Comparison of ENCODE assay signal across 8 cellular contexts in genomic region chr11:74989269-74989655, GRCh38. TPM values are rescaled to one million over a fixed set of nuclear protein-coding genes. Genes with fewer than 3 reads are reported as not detected.
DNase-seq lines count a peak whose midpoint lies in the region; ATAC-seq, FAIRE-seq and TF ChIP-seq lines count a peak whose summit lies in the region.

No MANE protein-coding gene starts in this region.

- ATAC-seq in CD4-positive, CD25-positive, alpha-beta regulatory T cell (ENCODE audit: low read depth in 2 of 2) = no peak
- ATAC-seq in GM21717 (IDR thresholded peaks at IDR 0.05; ENCODE audit: unreplicated experiment) = peak; percentile 13
- ATAC-seq in pancreas = peak; percentile 3 to 21 (median 8)
- ATAC-seq in HG03521 (IDR thresholded peaks at IDR 0.05; ENCODE audit: unreplicated experiment) = no peak

- TF ChIP-seq CTCF in pancreas (IDR thresholded peaks at IDR 0.05) = no peak

- no peaks in the 10 kb centered on the region for H3K9me3 Mint-ChIP-seq in CD4-positive, CD25-positive, alpha-beta regulatory T cell

- peak overlapping the region; percentile 75 for H3K27ac ChIP-seq in CD4-positive, CD25-positive, alpha-beta regulatory T cell (ENCODE audit: insufficient read depth, low read length, poor library complexity, severe bottlenecking)
- H3K27ac ChIP-seq in esophagus (ENCODE audit: low read depth in 2 of 2, low read length in 1 of 2) (peak overlapping the region in 1 of 2 donors; percentile 72), pancreas (peak overlapping the region; percentile 56 to 77 (median 64))

- DNase-seq in CD4-positive, CD25-positive, alpha-beta regulatory T cell = no peak
- DNase-seq in RPMI7951 (ENCODE audit: low read depth) (peak; percentile 18), pancreas (no peak), GDM1 (lab: John Stamatoyannopoulos, UW) (no peak), pons (ENCODE audit: low spot score) (no peak)

- peak overlapping the region; percentile 95 to 96 (median 95) for H3K27ac Mint-ChIP-seq in CD4-positive, CD25-positive, alpha-beta regulatory T cell

- peak overlapping the region; percentile 94 to 97 (median 95) for H3K4me3 Mint-ChIP-seq in CD4-positive, CD25-positive, alpha-beta regulatory T cell

- H3K4me3 ChIP-seq in CD4-positive, CD25-positive, alpha-beta regulatory T cell (ENCODE audit: low read depth, low read length) = peak overlapping the region; percentile 93
- peak overlapping the region; percentile 63 to 83 for H3K4me3 ChIP-seq in esophagus (ENCODE audit: low read depth in 1 of 2, low read length in 2 of 2)
- H3K4me3 ChIP-seq in pancreas = peak overlapping the region; percentile 60 to 67 (median 64)

- H3K27me3 Mint-ChIP-seq in CD4-positive, CD25-positive, alpha-beta regulatory T cell = no peaks in the 10 kb centered on the region

- peaks cover 25% of the 10 kb centered on the region for H3K4me1 ChIP-seq in CD4-positive, CD25-positive, alpha-beta regulatory T cell (ENCODE audit: control insufficient read depth, insufficient read depth, low read length, poor library complexity, severe bottlenecking)
- H3K4me1 ChIP-seq in esophagus (ENCODE audit: control insufficient read depth in 2 of 2, insufficient read depth in 2 of 2, low read length in 1 of 2) = peaks cover 0 to 2% of the 10 kb centered on the region in 2 donors
- peaks cover 0 to 8% (median 5%) of the 10 kb centered on the region in 3 donors for H3K4me1 ChIP-seq in pancreas

- no peaks in the 10 kb centered on the region for H3K9me3 ChIP-seq in CD4-positive, CD25-positive, alpha-beta regulatory T cell (ENCODE audit: control insufficient read depth in 2 of 2, low read length in 2 of 2)
- H3K9me3 ChIP-seq in esophagus (ENCODE audit: control insufficient read depth in 2 of 2, insufficient read depth in 1 of 2, low read depth in 1 of 2, low read length in 1 of 2) (no peaks in the 10 kb centered on the region), pancreas (no peaks in the 10 kb centered on the region)

- H3K36me3 Mint-ChIP-seq in CD4-positive, CD25-positive, alpha-beta regulatory T cell = peaks cover 6% of the 10 kb centered on the region

- H3K4me1 Mint-ChIP-seq in CD4-positive, CD25-positive, alpha-beta regulatory T cell = peaks cover 19 to 34% (median 25%) of the 10 kb centered on the region in 4 donors

- no peak for FAIRE-seq in pancreas (lab: Jason Lieb, UNC)

- 4 to 5% methylated on average over 8 of the region's 8 CpGs for WGBS in esophagus, 2 donors
- 1 to 3% methylated on average over 8 of the region's 8 CpGs for WGBS in pancreas, 2 donors

- H3K36me3 ChIP-seq in CD4-positive, CD25-positive, alpha-beta regulatory T cell (ENCODE audit: control insufficient read depth, insufficient read depth, low read length) = peaks cover under 1% of the 10 kb centered on the region
- H3K36me3 ChIP-seq in esophagus (ENCODE audit: control insufficient read depth in 2 of 2, insufficient read depth in 2 of 2, low read length in 1 of 2) (peaks cover 0 to under 1% of the 10 kb centered on the region in 2 donors), pancreas (no peaks in the 10 kb centered on the region)

- intact Hi-C loops in pancreas (cut with DNase I) = no loop called here

- no peaks in the 10 kb centered on the region for H3K27me3 ChIP-seq in CD4-positive, CD25-positive, alpha-beta regulatory T cell (ENCODE audit: control insufficient read depth, insufficient read depth, low read length)
- H3K27me3 ChIP-seq in esophagus (ENCODE audit: control insufficient read depth in 1 of 2, insufficient read depth in 2 of 2, low read length in 2 of 2) (no peaks in the 10 kb centered on the region), pancreas (no peaks in the 10 kb centered on the region)

RNA-seq across cellular contexts. Expression of gene NEU3, which starts 0.5 kb away (rescaled TPM):
- total RNA-seq in CD4-positive, CD25-positive, alpha-beta regulatory T cell = 10.8 TPM
- polyA plus RNA-seq in CD4-positive, CD25-positive, alpha-beta regulatory T cell = 1 to 10 TPM; 1.4 to 2.2 (median 1.9) TPM
- 5.5 and 5.9 TPM in 2 replicates for total RNA-seq in RPMI7951 (2014; rRNA removed; shearing (Covaris generic))
- polyA plus RNA-seq in esophagus = 1 to 10 TPM; 1.2 to 1.5 TPM
- total RNA-seq in pancreas = 1 to 10 TPM; 3.1 to 7.2 (median 4.0) TPM
- 1 to 10 TPM; 3.8 to 6.2 TPM for polyA plus RNA-seq in pancreas

RNA-seq across cellular contexts. Expression of gene SPCS2, which starts 40.2 kb away (rescaled TPM):
- 73.2 TPM for total RNA-seq in CD4-positive, CD25-positive, alpha-beta regulatory T cell
- polyA plus RNA-seq in CD4-positive, CD25-positive, alpha-beta regulatory T cell = 100 to 1,000 TPM; 166 to 266 (median 195) TPM
- 32.6 and 34.7 TPM in 2 replicates for total RNA-seq in RPMI7951 (2014; rRNA removed; shearing (Covaris generic))
- polyA plus RNA-seq in esophagus (10 to 100 TPM; 86.6 to 95.2 TPM), pancreas (100 to 1,000 TPM in 1 of 2 donors, 10 to 100 TPM in 1; 75.0 to 132 TPM)
- 100 to 1,000 TPM in 3 of 6 donors, 10 to 100 TPM in 3; 81.0 to 125 (median 103) TPM for total RNA-seq in pancreas

RNA-seq across cellular contexts. Expression of gene XRRA1, which starts 40.4 kb away (rescaled TPM):
- total RNA-seq in CD4-positive, CD25-positive, alpha-beta regulatory T cell = 33.4 TPM
- 10 to 100 TPM in 1 of 4 donors, 1 to 10 TPM in 3; 5.4 to 11.3 (median 7.4) TPM for polyA plus RNA-seq in CD4-positive, CD25-positive, alpha-beta regulatory T cell
- 14.3 and 14.9 TPM in 2 replicates for total RNA-seq in RPMI7951 (2014; rRNA removed; shearing (Covaris generic))
- 1 to 10 TPM in 1 of 2 donors, under 1 TPM in 1; 0.74 to 1.3 TPM for polyA plus RNA-seq in esophagus
- 10 to 100 TPM in 3 of 6 donors, 1 to 10 TPM in 3; 7.5 to 22.5 (median 9.9) TPM for total RNA-seq in pancreas
- 1 to 10 TPM; 2.4 to 6.1 TPM for polyA plus RNA-seq in pancreas

Comparison
In these comparisons a context has a peak if more than half of its experiments do, and no peak if none do; other contexts are left out.
1. ATAC-seq: peak in GM21717 (single experiment) and pancreas (4 of 4); none in CD4-positive, CD25-positive, alpha-beta regulatory T cell (0 of 2) and HG03521 (single experiment).
2. Peak in every context shown above with its lines, with median percentiles within 50 percentile points of each other: H3K4me3 ChIP-seq.